13 cellular contexts compared by ENCODE assay signal in the genomic region with DNA sequence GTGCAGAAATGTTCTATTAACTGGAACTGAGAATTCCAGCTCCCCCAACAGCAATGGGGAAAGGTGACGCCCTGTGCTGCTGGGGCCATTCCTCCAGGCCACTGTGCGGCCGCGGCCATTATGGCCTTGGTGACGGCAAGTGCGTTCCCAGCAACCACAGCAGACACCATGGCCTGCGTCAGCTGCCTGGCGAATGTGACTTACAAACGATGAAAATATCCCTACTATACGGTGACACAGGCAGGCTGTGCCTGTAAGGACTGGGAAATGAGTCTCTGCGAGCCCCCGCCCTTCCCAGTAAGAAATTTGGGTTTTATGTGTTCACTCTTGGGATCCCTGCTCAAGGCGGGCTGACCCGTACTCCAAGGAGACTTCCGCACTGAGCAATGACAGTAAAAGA. TPM values are rescaled to one million over a fixed set of nuclear protein-coding genes. Genes with fewer than 3 reads are reported as not detected.
"Had no signal": no experiment of that assay in that cellular context is flagged by ENCODE, and none has a peak within 500 bp of the region (broad histone marks: within the 10 kb centered on the region; RNA-seq: fewer than 3 reads in every experiment).

No MANE protein-coding gene starts in this region.

- H3K36me3 ChIP-seq: neural progenitor cell had no signal

- H3K27ac Mint-ChIP-seq: neural progenitor cell had no signal

- H3K9me3 ChIP-seq: thyroid gland had no signal

- H3K4me1 ChIP-seq: neural progenitor cell, parathyroid adenoma had no signal

- H3K4me3 Mint-ChIP-seq: neural progenitor cell had no signal

- H3K27me3 ChIP-seq: hepatocyte, neural progenitor cell, thyroid gland had no signal

- H3K4me3 ChIP-seq: hepatocyte, neural progenitor cell, thyroid gland had no signal

- H3K9me3 Mint-ChIP-seq: neural progenitor cell had no signal

- DNase-seq: activated CD4-positive, alpha-beta T cell treated with anti-CD3 and anti-CD28 coated beads, Interleukin-2, amount 50 U/mL, for 4 hours; activated naive CD4-positive, alpha-beta T cell treated with Interleukin-2 at 50 U/mL for 16 hours; central memory CD4-positive, alpha-beta T cell; cortex of kidney; effector CD8-positive, alpha-beta T cell; left colon; small intestine; T-helper 2 cell; thyroid gland had no signal

- H2AFZ ChIP-seq: hepatocyte, neural progenitor cell, parathyroid adenoma had no signal

- H3K79me2 ChIP-seq: hepatocyte, parathyroid adenoma had no signal

- H3K4me2 ChIP-seq: hepatocyte, neural progenitor cell had no signal

- H3K27ac ChIP-seq: hepatocyte, neural progenitor cell, parathyroid adenoma, thyroid gland had no signal

RNA-seq across cellular contexts. Expression of a gene that starts 29.4 kb away (rescaled TPM):
- total RNA-seq: fibroblast of lung, hepatocyte, thyroid gland had no signal
